In the genomic region with DNA sequence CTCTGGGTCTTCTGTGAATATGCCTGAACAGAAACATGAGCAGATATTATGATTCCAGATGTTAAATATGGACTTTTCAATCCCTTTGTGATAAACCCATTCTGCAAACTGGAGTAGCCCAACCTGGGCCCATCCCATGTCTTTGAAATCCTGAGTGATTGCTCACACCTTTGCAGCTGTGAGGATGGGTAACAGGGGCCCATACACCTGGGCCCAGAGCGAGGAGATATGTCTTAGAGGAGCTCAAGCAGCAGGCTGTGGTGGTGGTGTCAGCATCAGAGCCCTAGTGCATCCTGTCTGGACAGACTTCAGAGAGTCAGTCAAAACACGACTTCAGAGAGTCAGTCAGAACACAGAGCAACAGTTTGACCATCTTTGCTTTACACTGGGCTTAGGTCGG, we compare ENCODE assay signal across 1 cellular context.
TF ChIP-seq lines count a peak whose summit lies in the region.

No MANE protein-coding gene starts in this region.

TF ChIP-seq in IMR-90, 13 proteins besides CTCF, POLR2A, EP300 and RAD21:
- no peak for TF ChIP-seq MAFK (IDR thresholded peaks at IDR 0.05; ENCODE audit: low read depth, low read length)
- no peak for TF ChIP-seq MAZ (IDR thresholded peaks at IDR 0.05; ENCODE audit: borderline replicate concordance, low read depth, low read length)
